Comparison of ENCODE assay signal across 8 cellular contexts in genomic region chr1:211327341-211327921, GRCh38. TPM values are rescaled to one million over a fixed set of nuclear protein-coding genes. Genes with fewer than 3 reads are reported as not detected.
DNase-seq lines count a peak whose midpoint lies in the region; ATAC-seq and TF ChIP-seq lines count a peak whose summit lies in the region.

No MANE protein-coding gene starts in this region.

- peak overlapping the region; percentile 71 for H2AFZ ChIP-seq in DND-41 (ENCODE audit: low read depth, low read length)
- H2AFZ ChIP-seq in parathyroid adenoma = peak overlapping the region; percentile 68

- peaks cover 71% of the 10 kb centered on the region for H3K4me1 Mint-ChIP-seq in activated CD8-positive, alpha-beta memory T cell treated with anti-CD3 and anti-CD28 coated beads, Interleukin-2, amount 10 ng/mL, durations not matched to agents 7 days and 5 days

- H3K4me1 ChIP-seq in DND-41 (ENCODE audit: insufficient read depth, low read length) (peaks cover 29% of the 10 kb centered on the region), parathyroid adenoma (no peaks in the 10 kb centered on the region)

- H3K4me2 ChIP-seq in DND-41 (ENCODE audit: insufficient read depth, low read length) (peak overlapping the region; percentile 88), parathyroid adenoma (ENCODE audit: low read length) (peak overlapping the region; percentile 85)

- peak overlapping the region; percentile 91 for H3K27ac Mint-ChIP-seq in activated CD8-positive, alpha-beta memory T cell treated with anti-CD3 and anti-CD28 coated beads, Interleukin-2, amount 10 ng/mL, durations not matched to agents 7 days and 5 days

- H3K79me2 ChIP-seq in DND-41 (ENCODE audit: insufficient read depth, low read length) = no peaks in the 10 kb centered on the region
- no peaks in the 10 kb centered on the region for H3K79me2 ChIP-seq in parathyroid adenoma

- no peaks in the 10 kb centered on the region for H3K9me3 Mint-ChIP-seq in activated CD8-positive, alpha-beta memory T cell treated with anti-CD3 and anti-CD28 coated beads, Interleukin-2, amount 10 ng/mL, durations not matched to agents 7 days and 5 days (ENCODE audit: low read depth)

- H3K27ac ChIP-seq in DND-41 (ENCODE audit: low read length) (no peak overlapping the region), parathyroid adenoma (no peak overlapping the region)

- H3K9ac ChIP-seq in DND-41 (ENCODE audit: low read depth, low read length) (peak overlapping the region; percentile 67), parathyroid adenoma (no peak overlapping the region)

- peak overlapping the region; percentile 33 to 66; a peak in 3 of 4 replicates for H3K4me3 ChIP-seq in DND-41 (ENCODE audit: low read depth in 1 of 2, low read length in 2 of 2)
- peak overlapping the region; percentile 75 for H3K4me3 ChIP-seq in fibroblast of villous mesenchyme (ENCODE audit: low read depth, low read length)
- H3K4me3 ChIP-seq in parathyroid adenoma (ENCODE audit: low read depth, low read length) = peak overlapping the region; percentile 50

- peak overlapping the region; percentile 85 for H3K4me3 Mint-ChIP-seq in activated CD8-positive, alpha-beta memory T cell treated with anti-CD3 and anti-CD28 coated beads, Interleukin-2, amount 10 ng/mL, durations not matched to agents 7 days and 5 days

- ATAC-seq in DND-41 (ENCODE audit: insufficient read depth, low read depth) = peak; percentile 38
- peak; percentile 29 for ATAC-seq in GM19351 (IDR thresholded peaks at IDR 0.05; ENCODE audit: unreplicated experiment)
- ATAC-seq in activated CD8-positive, alpha-beta memory T cell treated with anti-CD3 and anti-CD28 coated beads, Interleukin-2, amount 10 ng/mL, durations not matched to agents 7 days and 5 days = peak; percentile 21

- H3K27me3 ChIP-seq in DND-41 (ENCODE audit: insufficient read depth, low read length, poor library complexity) (peaks cover 37% of the 10 kb centered on the region), parathyroid adenoma (ENCODE audit: control insufficient read depth, insufficient read depth, low read length) (no peaks in the 10 kb centered on the region)

- CTCF ChIA-PET in activated CD8-positive, alpha-beta memory T cell treated with anti-CD3 and anti-CD28 coated beads, Interleukin-2, amount 10 ng/mL, durations not matched to agents 7 days and 5 days (lab: Charles Lee) = interaction anchor here (0.8 to 9.8 kb wide), 15 partner anchors 9 to 185 kb away, joined by 3 to 85 read pairs (median 5); no protein-coding TSS in a partner anchor

- H4K20me1 ChIP-seq in DND-41 (ENCODE audit: insufficient read depth, low read length) = 0 out of 2 replicates have a peak, but pooled peaks cover 5% of the 10 kb centered on the region

- peaks cover 17% of the 10 kb centered on the region for H3K36me3 Mint-ChIP-seq in activated CD8-positive, alpha-beta memory T cell treated with anti-CD3 and anti-CD28 coated beads, Interleukin-2, amount 10 ng/mL, durations not matched to agents 7 days and 5 days

- no peaks in the 10 kb centered on the region for H3K27me3 Mint-ChIP-seq in activated CD8-positive, alpha-beta memory T cell treated with anti-CD3 and anti-CD28 coated beads, Interleukin-2, amount 10 ng/mL, durations not matched to agents 7 days and 5 days

- TF ChIP-seq CTCF in DND-41 (IDR thresholded peaks at IDR 0.05; ENCODE audit: borderline replicate concordance, extremely low read depth, low read length, poor library complexity, severe bottlenecking) (no peak), fibroblast of villous mesenchyme (IDR thresholded peaks at IDR 0.05; ENCODE audit: insufficient read depth, low read depth, low read length) (no peak), parathyroid adenoma (IDR thresholded peaks at IDR 0.05) (no peak)

- H3K9me3 ChIP-seq in DND-41 (ENCODE audit: insufficient read depth, low read length, severe bottlenecking) (no peaks in the 10 kb centered on the region), parathyroid adenoma (ENCODE audit: control insufficient read depth, low read length) (no peaks in the 10 kb centered on the region)

- H3K36me3 ChIP-seq in DND-41 (ENCODE audit: insufficient read depth, low read length) = no peaks in the 10 kb centered on the region
- no peaks in the 10 kb centered on the region for H3K36me3 ChIP-seq in parathyroid adenoma (ENCODE audit: control insufficient read depth, insufficient read depth, low read length)

- DNase-seq in DND-41 (peak; percentile 29), HS-5 (ENCODE audit: low read depth) (peak; percentile 15), fibroblast of villous mesenchyme (ENCODE audit: low read depth) (peak; percentile 81), kidney glomerular epithelial cell (lab: John Stamatoyannopoulos, UW) (no peak), GM19238 (ENCODE audit: insufficient read length, low spot score) (no peak)
- peak; percentile 59 for DNase-seq in activated CD8-positive, alpha-beta memory T cell treated with anti-CD3 and anti-CD28 coated beads, Interleukin-2, amount 10 ng/mL, durations not matched to agents 7 days and 5 days

RNA-seq across cellular contexts. Expression of gene TRAF5, which starts 0.8 kb away (rescaled TPM):
- total RNA-seq in activated CD8-positive, alpha-beta memory T cell treated with anti-CD3 and anti-CD28 coated beads, Interleukin-2, amount 10 ng/mL, durations not matched to agents 7 days and 5 days = 10 to 100 TPM; 49.7 to 63.2 TPM
- total RNA-seq in fibroblast of villous mesenchyme = 27.6 and 28.7 TPM in 2 replicates

Comparison
In these comparisons a context has a peak if more than half of its experiments do, and no peak if none do; other contexts are left out.
1. DNase-seq: peak in DND-41 (single experiment), HS-5 (single experiment), activated CD8-positive, alpha-beta memory T cell treated with anti-CD3 and anti-CD28 coated beads, Interleukin-2, amount 10 ng/mL, durations not matched to agents 7 days and 5 days (single experiment) and fibroblast of villous mesenchyme (single experiment); none in kidney glomerular epithelial cell (single experiment) and GM19238 (single experiment).
2. Peak in every context shown above with its lines, with median percentiles within 50 percentile points of each other: ATAC-seq and H3K4me3 ChIP-seq.